ENCODE assay signal across 9 cellular contexts in the genomic region with DNA sequence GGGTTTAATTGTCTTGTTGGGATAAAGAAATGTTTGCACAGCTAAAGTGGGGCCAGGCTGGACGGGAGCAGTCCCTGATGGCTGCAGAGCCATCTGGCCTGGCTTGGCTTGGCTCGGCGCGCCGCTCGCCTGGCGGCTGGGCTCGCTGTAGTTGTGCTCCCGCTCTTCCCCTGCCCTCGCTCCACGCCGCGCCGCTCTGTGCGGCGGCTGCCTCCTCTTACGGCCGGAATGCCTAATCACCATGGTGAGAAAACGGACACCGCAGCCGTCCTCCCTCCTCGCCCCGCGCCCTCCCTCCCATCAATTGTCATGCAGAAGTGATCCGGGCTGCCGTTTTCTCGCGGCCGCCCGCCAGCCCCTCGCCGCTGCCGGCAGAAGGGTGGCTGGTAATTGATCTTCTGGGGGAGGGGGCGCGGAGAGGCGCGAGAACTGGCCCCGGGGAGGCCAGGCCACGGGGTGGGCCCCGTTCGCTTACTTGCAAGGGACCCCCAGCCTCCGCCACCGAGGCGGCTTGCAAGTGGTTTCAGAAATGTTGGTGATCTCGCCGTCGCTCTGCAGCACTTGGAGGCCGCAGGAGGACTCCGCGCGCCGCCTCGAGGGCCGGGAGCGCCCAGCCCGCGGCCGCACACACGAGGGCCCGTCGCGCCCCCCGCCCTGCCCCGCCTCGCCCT. TPM values are rescaled to one million over a fixed set of nuclear protein-coding genes. Genes with fewer than 3 reads are reported as not detected.
DNase-seq lines count a peak whose midpoint lies in the region; ATAC-seq lines count a peak whose summit lies in the region.
"Had no signal": no experiment of that assay in that cellular context is flagged by ENCODE, and none has a peak within 500 bp of the region (broad histone marks: within the 10 kb centered on the region; RNA-seq: fewer than 3 reads in every experiment).

No MANE protein-coding gene starts in this region.

- no peaks in the 10 kb centered on the region for H3K36me3 Mint-ChIP-seq in effector memory CD8-positive, alpha-beta T cell (ENCODE audit: insufficient read depth)
- H3K36me3 Mint-ChIP-seq: IgD-negative memory B cell had no signal

- DNase-seq in GM03348 (ENCODE audit: low spot score) (peak; percentile 63), NCI-H510A treated with DMSO at 0.1 percent for 48 hours (lab: John Stamatoyannopoulos, UW) (peak; percentile 99), myocyte (ENCODE audit: low read depth) (peak; percentile 52), NCI-H2196 (lab: John Stamatoyannopoulos, UW; ENCODE audit: unreplicated experiment) (no peak), pons (ENCODE audit: low spot score) (no peak), kidney tubule cell (ENCODE audit: low spot score) (no peak)
- no peak for DNase-seq in effector memory CD8-positive, alpha-beta T cell
- DNase-seq in NK-92 treated with Interleukin-12 subunit alpha and Interleukin-12 subunit beta, amount 100 ng/mL, for 24 hours (lab: John Stamatoyannopoulos, UW): no peak

- H3K27me3 Mint-ChIP-seq in effector memory CD8-positive, alpha-beta T cell: peaks cover 19 to 31% of the 10 kb centered on the region in 2 donors

- ATAC-seq in effector memory CD8-positive, alpha-beta T cell (replicated peaks): peak; percentile 31

- no peak overlapping the region for H3K27ac Mint-ChIP-seq in effector memory CD8-positive, alpha-beta T cell
- H3K27ac Mint-ChIP-seq: IgD-negative memory B cell had no signal

- H3K4me1 Mint-ChIP-seq in effector memory CD8-positive, alpha-beta T cell (ENCODE audit: low read depth in 2 of 2): peaks cover 0 to 1% of the 10 kb centered on the region in 2 donors
- H3K4me1 Mint-ChIP-seq: IgD-negative memory B cell had no signal

- H3K9me3 Mint-ChIP-seq in effector memory CD8-positive, alpha-beta T cell: no peaks in the 10 kb centered on the region

- peak overlapping the region; percentile 37 to 48 for H3K4me3 Mint-ChIP-seq in effector memory CD8-positive, alpha-beta T cell

RNA-seq across cellular contexts. Expression of gene RNF220, which starts 12.4 kb away (rescaled TPM):
- 129 and 153 TPM in 2 replicates for total RNA-seq in myocyte
- 86.6 TPM for polyA plus RNA-seq in myocyte (2012)

Comparison
In these comparisons a context has a peak if more than half of its experiments do, and no peak if none do; other contexts are left out.
1. DNase-seq: peak in GM03348 (single experiment), NCI-H510A treated with DMSO at 0.1 percent for 48 hours (single experiment) and myocyte (single experiment); none in effector memory CD8-positive, alpha-beta T cell (0 of 3), NCI-H2196 (single experiment), pons (single experiment), kidney tubule cell (single experiment) and NK-92 treated with Interleukin-12 subunit alpha and Interleukin-12 subunit beta, amount 100 ng/mL, for 24 hours (single experiment).